Comparison of ENCODE assay signal across 1 cellular context in the genomic region with DNA sequence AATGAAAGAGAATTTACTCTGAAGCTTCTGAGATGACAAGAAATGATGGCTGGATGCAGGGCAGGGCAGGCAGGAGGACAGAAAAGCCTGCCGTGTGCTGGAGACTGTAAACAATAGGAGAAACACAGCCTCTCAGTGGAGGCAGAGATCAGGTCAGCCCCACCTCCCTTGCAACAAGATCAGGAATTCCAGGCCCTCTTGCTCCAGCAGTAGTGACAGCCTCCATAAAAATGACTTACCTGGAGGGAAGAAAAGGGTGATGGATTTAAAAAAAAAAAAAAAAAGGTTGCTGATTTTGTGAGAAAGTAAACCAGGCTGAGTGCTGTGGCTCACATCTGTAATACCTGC.
TF ChIP-seq lines count a peak whose summit lies in the region.

No MANE protein-coding gene starts in this region.

TF ChIP-seq in GM12891, 5 proteins besides CTCF, POLR2A, EP300 and RAD21:
- TF ChIP-seq POU2F2 (IDR thresholded peaks at IDR 0.05; ENCODE audit: low read depth, low read length) (no peak), PAX5 (IDR thresholded peaks at IDR 0.05; ENCODE audit: insufficient read depth, low read length, severe bottlenecking) (no peak), POLR2AphosphoS5 (IDR thresholded peaks at IDR 0.05; ENCODE audit: low read depth, low read length) (no peak), TAF1 (IDR thresholded peaks at IDR 0.05; ENCODE audit: low read depth, low read length) (no peak)
